1 cellular context compared by ENCODE assay signal in genomic region chr3:184604039-184604955, GRCh38.
TF ChIP-seq lines count a peak whose summit lies in the region.

No MANE protein-coding gene starts in this region.

TF ChIP-seq in SK-N-SH, 30 proteins besides CTCF, POLR2A, EP300 and RAD21 (continued from another document):
- TF ChIP-seq REST (IDR thresholded peaks at IDR 0.05; ENCODE audit: low read depth, low read length) (no peak), USF1 (IDR thresholded peaks at IDR 0.05; ENCODE audit: borderline replicate concordance, low read depth) (no peak), POLR2AphosphoS5 (IDR thresholded peaks at IDR 0.05; ENCODE audit: low read depth, low read length) (no peak)
- TF ChIP-seq, protein P1, sequence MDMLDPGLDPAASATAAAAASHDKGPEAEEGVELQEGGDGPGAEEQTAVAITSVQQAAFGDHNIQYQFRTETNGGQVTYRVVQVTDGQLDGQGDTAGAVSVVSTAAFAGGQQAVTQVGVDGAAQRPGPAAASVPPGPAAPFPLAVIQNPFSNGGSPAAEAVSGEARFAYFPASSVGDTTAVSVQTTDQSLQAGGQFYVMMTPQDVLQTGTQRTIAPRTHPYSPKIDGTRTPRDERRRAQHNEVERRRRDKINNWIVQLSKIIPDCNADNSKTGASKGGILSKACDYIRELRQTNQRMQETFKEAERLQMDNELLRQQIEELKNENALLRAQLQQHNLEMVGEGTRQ (IDR thresholded peaks at IDR 0.05; ENCODE audit: borderline replicate concordance, low read depth, low read length): no peak
